ENCODE assay signal across 17 cellular contexts in the genomic region with DNA sequence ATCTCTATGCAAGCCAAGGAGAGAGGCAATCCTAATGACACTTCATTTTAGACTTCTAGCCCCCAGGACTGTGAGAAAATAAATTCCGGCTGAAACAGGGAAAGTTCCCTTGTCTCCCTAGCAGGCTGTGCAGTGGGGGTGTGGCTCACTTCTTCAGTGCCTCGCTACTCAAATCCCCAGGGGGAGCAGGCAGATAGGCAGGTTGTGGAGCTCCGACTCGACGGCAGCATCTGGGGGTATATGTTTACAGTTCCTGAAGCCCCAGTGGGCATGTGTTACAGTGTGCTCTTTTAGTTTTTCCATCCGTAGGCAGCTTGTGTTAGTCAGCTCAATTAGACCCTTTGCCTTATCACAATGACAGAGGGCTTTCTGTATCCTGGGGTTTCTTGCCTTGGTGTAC.
DNase-seq lines count a peak whose midpoint lies in the region; ATAC-seq and TF ChIP-seq lines count a peak whose summit lies in the region.
"Had no signal": no experiment of that assay in that cellular context is flagged by ENCODE, and none has a peak within 500 bp of the region (broad histone marks: within the 10 kb centered on the region; RNA-seq: fewer than 3 reads in every experiment).

No MANE protein-coding gene starts in this region.

- intact Hi-C loops in spleen (cut with DNase I; ENCODE audit: low total_unique reads), result no loop called here

- DNase-seq in NCI-H82 (lab: John Stamatoyannopoulos, UW) (peak; percentile 43), NCI-H82 treated with DMSO at 0.1 percent for 48 hours (lab: John Stamatoyannopoulos, UW; ENCODE audit: unreplicated experiment) (no peak), NCI-H2171 (lab: John Stamatoyannopoulos, UW) (peak; percentile 82), glutamatergic neuron (peak; percentile 79), spleen (peak; percentile 47), MV-4-11 (lab: John Stamatoyannopoulos, UW) (no peak)
- DNase-seq: ACHN; BE2C; C1 segment of cervical spinal cord; CD4-positive, CD25-positive, alpha-beta regulatory T cell; CD8-positive, alpha-beta memory T cell; COR-L47; DMS153; DMS79; GDM1 had no signal

- peaks cover 15% of the 10 kb centered on the region for H3K9me3 Mint-ChIP-seq in glutamatergic neuron (ENCODE audit: unreplicated experiment)

- H3K27me3 Mint-ChIP-seq in glutamatergic neuron (ENCODE audit: unreplicated experiment), result peaks cover 9% of the 10 kb centered on the region
- H3K27me3 Mint-ChIP-seq: CD4-positive, CD25-positive, alpha-beta regulatory T cell; CD8-positive, alpha-beta memory T cell had no signal

- peak overlapping the region; percentile 96 for H3K27ac Mint-ChIP-seq in glutamatergic neuron (ENCODE audit: unreplicated experiment)
- H3K27ac Mint-ChIP-seq: CD4-positive, CD25-positive, alpha-beta regulatory T cell; CD8-positive, alpha-beta memory T cell had no signal

- H3K4me3 ChIP-seq in spleen, result no peak overlapping the region
- H3K4me3 ChIP-seq: HAP-1 had no signal

- no peaks in the 10 kb centered on the region for H3K36me3 ChIP-seq in spleen
- H3K36me3 ChIP-seq: BE2C, HAP-1 had no signal

- peak overlapping the region; percentile 83 for H3K4me3 Mint-ChIP-seq in glutamatergic neuron (ENCODE audit: unreplicated experiment)
- H3K4me3 Mint-ChIP-seq: CD4-positive, CD25-positive, alpha-beta regulatory T cell; CD8-positive, alpha-beta memory T cell had no signal

- no peaks in the 10 kb centered on the region for H3K27me3 ChIP-seq in spleen (replicated peaks in 1 of 7)
- H3K27me3 ChIP-seq: BE2C had no signal

- H3K36me3 Mint-ChIP-seq in glutamatergic neuron (ENCODE audit: unreplicated experiment), result no peaks in the 10 kb centered on the region
- H3K36me3 Mint-ChIP-seq: CD4-positive, CD25-positive, alpha-beta regulatory T cell; CD8-positive, alpha-beta memory T cell had no signal

- no peak for ATAC-seq in GM21737 (IDR thresholded peaks at IDR 0.05; ENCODE audit: unreplicated experiment)

- H3K4me1 ChIP-seq in spleen, result no peaks in the 10 kb centered on the region
- H3K4me1 ChIP-seq: BE2C, HAP-1 had no signal

- peaks cover 0 to 8% (median 0%) of the 10 kb centered on the region in 8 donors for H3K9me3 ChIP-seq in spleen
- H3K9me3 ChIP-seq: BE2C, HAP-1 had no signal

- H3K4me1 Mint-ChIP-seq in glutamatergic neuron (ENCODE audit: low read depth, unreplicated experiment), result peaks cover 12% of the 10 kb centered on the region
- H3K4me1 Mint-ChIP-seq: CD4-positive, CD25-positive, alpha-beta regulatory T cell; CD8-positive, alpha-beta memory T cell had no signal

- no peak overlapping the region for H3K27ac ChIP-seq in spleen

- 73 to 86% (median 83%) methylated on average over 6 of the region's 6 CpGs for WGBS in spleen, 5 donors

- TF ChIP-seq CTCF in glutamatergic neuron (IDR thresholded peaks at IDR 0.05; ENCODE audit: partially characterized antibody, unreplicated experiment) (no peak), spleen (IDR thresholded peaks at IDR 0.05 in 8 of 11, conservative IDR thresholded peaks at IDR 0.05 in 3 of 11) (no peak)

- TF ChIP-seq POLR2A in spleen (IDR thresholded peaks at IDR 0.05), result no peak

Comparison
In these comparisons a context has a peak if more than half of its experiments do, and no peak if none do; other contexts are left out.
1. DNase-seq: peak in NCI-H82 (single experiment), NCI-H2171 (single experiment), glutamatergic neuron (single experiment) and spleen (single experiment); none in NCI-H82 treated with DMSO at 0.1 percent for 48 hours (single experiment) and MV-4-11 (single experiment).